ENCODE assay signal across 2 cellular contexts in genomic region chr3:43665011-43665410, GRCh38. TPM values are rescaled to one million over a fixed set of nuclear protein-coding genes. Genes with fewer than 3 reads are reported as not detected.
A peak's percentile ranks its signal among the peaks of the same experiment; 100 is the strongest.
DNase-seq lines count a peak whose midpoint lies in the region; ATAC-seq, FAIRE-seq and TF ChIP-seq lines count a peak whose summit lies in the region.
"Not testable (repeated sequence)": the region's sequence is repeated elsewhere in the genome, so short reads cannot be mapped to it uniquely, and the experiment has no call there.

No MANE protein-coding gene starts in this region.

- H3K4me1 ChIP-seq in HEK293 (ENCODE audit: control insufficient read depth, insufficient read depth, low read length); K562 (replicated peaks in 1 of 2; ENCODE audit: control insufficient read depth in 2 of 2, insufficient read depth in 2 of 2, low read length in 2 of 2): not testable (repeated sequence)

- FAIRE-seq in K562 (lab: Jason Lieb, UNC), result not testable (repeated sequence)

- H3K27me3 ChIP-seq in K562 (ENCODE audit: control insufficient read depth in 2 of 2, insufficient read depth in 2 of 2, low read length in 2 of 2), result not testable (repeated sequence)

- H3K9me1 ChIP-seq in K562 (ENCODE audit: control insufficient read depth, insufficient read depth, low read length), result not testable (repeated sequence)

- TF ChIP-seq POLR2A in K562 (conservative IDR thresholded peaks at IDR 0.05), result not testable (repeated sequence)

- not testable (repeated sequence) for H2AFZ ChIP-seq in K562 (ENCODE audit: low read depth, low read length)

- in situ Hi-C loops in K562 (cut with MboI), result not testable (repeated sequence)

- not testable (repeated sequence) for TF ChIP-seq EP300 in K562 (IDR thresholded peaks at IDR 0.05; ENCODE audit: low read length)

- H3K4me2 ChIP-seq in K562 (ENCODE audit: insufficient read depth, low read length), result not testable (repeated sequence)

- CTCF ChIA-PET in HEK293 (lab: Yijun Ruan, JAX); K562 (lab: Yijun Ruan, JAX; ENCODE audit: low intra/inter-chr PET ratio): not testable (repeated sequence)

- H3K4me3 ChIP-seq in HEK293 (ENCODE audit: low read depth, low read length); K562: not testable (repeated sequence)

- not testable (repeated sequence) for H3K36me3 ChIP-seq in HEK293 (ENCODE audit: control insufficient read depth in 2 of 2, insufficient read depth in 1 of 2, low read length in 2 of 2); K562 (ENCODE audit: control insufficient read depth, insufficient read depth, low read length)

- BruUV-seq in K562 (replicated peaks; lab: Mats Ljungman, UMichigan), result not testable (repeated sequence)

- 86% methylated on average over 3 of the region's 3 CpGs for WGBS in K562 (ENCODE audit: insufficient coverage, low coverage, missing lambda C conversion rate)

- ATAC-seq in K562, result not testable (repeated sequence)

- not testable (repeated sequence) for H3K9me3 ChIP-seq in HEK293 (ENCODE audit: control insufficient read depth, insufficient read depth, low read depth, low read length); K562 (replicated peaks; ENCODE audit: control insufficient read depth, insufficient read depth, low read depth, low read length)

- POLR2A ChIA-PET in HEK293 (lab: Yijun Ruan, JAX); K562 (lab: Yijun Ruan, JAX): not testable (repeated sequence)

- intact Hi-C loops in K562 (cut with micrococcal nuclease), result not testable (repeated sequence)

- not testable (repeated sequence) for TF ChIP-seq RAD21 in K562 (CRISPR knock-in tag; conservative IDR thresholded peaks at IDR 0.05 in 1 of 2, IDR thresholded peaks at IDR 0.05 in 1 of 2)

- DNase-seq in K562 (ENCODE audit: extremely low read depth in 1 of 4, low spot score in 3 of 4), result not testable (repeated sequence)

- H3K9ac ChIP-seq in K562 (ENCODE audit: insufficient read depth in 1 of 2, low read depth in 2 of 2, low read length in 2 of 2), result not testable (repeated sequence)

- H4K20me1 ChIP-seq in K562 (replicated peaks; ENCODE audit: control insufficient read depth, insufficient read depth, low read length), result not testable (repeated sequence)

- not testable (repeated sequence) for H3K79me2 ChIP-seq in K562 (ENCODE audit: control insufficient read depth, insufficient read depth, low read length)

- not testable (repeated sequence) for H3K27ac ChIP-seq in HEK293 (ENCODE audit: extremely low read depth, low read depth, low read length); K562 (ENCODE audit: extremely low read depth, low read depth, low read length)

- TF ChIP-seq CTCF in HEK293 (tag by site-specific recombination; IDR thresholded peaks at IDR 0.05); K562 (IDR thresholded peaks at IDR 0.05 in 2 of 3, conservative IDR thresholded peaks at IDR 0.05 in 1 of 3; ENCODE audit: insufficient read depth in 2 of 3, low read depth in 1 of 3, low read length in 3 of 3): not testable (repeated sequence)

TF ChIP-seq in HEK293, 187 proteins besides CTCF, POLR2A, EP300 and RAD21:
- TF ChIP-seq ZNF146 (tag by site-specific recombination; IDR thresholded peaks at IDR 0.05), result peak; percentile 53; the same call in 1 of the 2 replicates

TF ChIP-seq in K562, 482 proteins besides CTCF, POLR2A, EP300 and RAD21:
- TF ChIP-seq ZNF146 (CRISPR knock-in tag; IDR thresholded peaks at IDR 0.05; ENCODE audit: unreplicated experiment), result peak; percentile 95
- TF ChIP-seq CHAMP1 (IDR thresholded peaks at IDR 0.05), result peak; percentile 46; the same call in 1 of the 2 replicates
- peak; percentile 62 to 69; a peak in 3 of 4 replicates for TF ChIP-seq KDM1A (IDR thresholded peaks at IDR 0.05)
- peak; percentile 86 for TF ChIP-seq BCOR (IDR thresholded peaks at IDR 0.05)
- TF ChIP-seq RBM25 (IDR thresholded peaks at IDR 0.05; ENCODE audit: low read depth, low read length, severe bottlenecking), result peak; percentile 33
- TF ChIP-seq HDAC1 (IDR thresholded peaks at IDR 0.05), result peak in 1 of 2 experiments; percentile 75; a peak in 1 of 4 replicates

RNA-seq across cellular contexts. Expression of gene ABHD5, which starts 25.7 kb away (rescaled TPM):
- total RNA-seq in K562 (2011; cell fraction: chromatin; rRNA removed; ENCODE audit: low replicate concordance), result 63.4 and 187 TPM in 2 replicates
- 28.0 and 52.1 TPM in 2 replicates for total RNA-seq in K562 (2011; cell fraction: nucleolus; rRNA removed)
- total RNA-seq in K562 (2011; cell fraction: nucleoplasm; rRNA removed), result 79.9 and 117 TPM in 2 replicates
- total RNA-seq in K562 (2014; rRNA removed) (27.8 and 33.4 TPM in 2 replicates), K562 (2014; rRNA removed; fragmentation: Illumina TruSeq; extraction: Trizol) (58.9 and 61.4 TPM in 2 replicates), K562 (2015; rRNA removed; fragmentation: Illumina TruSeq; extraction: Trizol) (49.1 and 50.4 TPM in 2 replicates), K562 (2021) (39.9 and 40.7 TPM in 2 replicates)
- polyA plus RNA-seq in K562 (2011; rRNA removed) (53.9 and 58.8 TPM in 2 replicates), K562 (2014; fragmentation: Illumina TruSeq; extraction: Trizol) (55.0 and 61.7 TPM in 2 replicates), K562 (2014; fragmentation: Nextera tagmentation; extraction: Ambion mirVana) (10 to 100 TPM; 31.9 to 35.0 TPM), K562 (2014; rRNA removed) (37.5 and 38.1 TPM in 2 replicates)
- polyA plus RNA-seq in K562 (2011; cell fraction: cytosol; rRNA removed), result 23.6 and 36.2 TPM in 2 replicates
- polyA plus RNA-seq in K562 (2011; cell fraction: nucleus; rRNA removed), result 34.3 and 51.7 TPM in 2 replicates
- 33.9 and 40.6 TPM in 2 replicates for polyA plus RNA-seq in K562 (2012)
- polyA minus RNA-seq in K562 (2011; rRNA and poly(A)+ RNA removed), result 62.2 and 80.3 TPM in 2 replicates
- 18.8 and 25.4 TPM in 2 replicates for polyA minus RNA-seq in K562 (2011; cell fraction: cytosol; rRNA and poly(A)+ RNA removed)
- 36.4 and 64.4 TPM in 2 replicates for polyA minus RNA-seq in K562 (2011; cell fraction: nucleus; rRNA and poly(A)+ RNA removed)

RNA-seq across cellular contexts. Expression of gene ANO10, which starts 43.2 kb away (rescaled TPM):
- total RNA-seq in K562 (2011; cell fraction: chromatin; rRNA removed; ENCODE audit: low replicate concordance), result 97.9 and 159 TPM in 2 replicates
- 79.0 and 95.4 TPM in 2 replicates for total RNA-seq in K562 (2011; cell fraction: nucleolus; rRNA removed)
- total RNA-seq in K562 (2011; cell fraction: nucleoplasm; rRNA removed), result 95.5 and 111 TPM in 2 replicates
- total RNA-seq in K562 (2014; rRNA removed) (27.2 and 27.9 TPM in 2 replicates), K562 (2014; rRNA removed; fragmentation: Illumina TruSeq; extraction: Trizol) (36.3 and 42.8 TPM in 2 replicates), K562 (2015; rRNA removed; fragmentation: Illumina TruSeq; extraction: Trizol) (32.3 and 36.3 TPM in 2 replicates), K562 (2021) (41.3 and 41.7 TPM in 2 replicates)
- polyA plus RNA-seq in K562 (2011; rRNA removed) (44.9 and 46.0 TPM in 2 replicates), K562 (2014; fragmentation: Illumina TruSeq; extraction: Trizol) (33.1 and 34.8 TPM in 2 replicates), K562 (2014; fragmentation: Nextera tagmentation; extraction: Ambion mirVana) (10 to 100 TPM in 1 of 2 experiments, 1 to 10 TPM in 1; 6.4 to 14.2 TPM), K562 (2014; rRNA removed) (25.7 and 27.5 TPM in 2 replicates)
- polyA plus RNA-seq in K562 (2011; cell fraction: cytosol; rRNA removed), result 22.8 and 42.5 TPM in 2 replicates
- polyA plus RNA-seq in K562 (2011; cell fraction: nucleus; rRNA removed), result 16.3 and 23.3 TPM in 2 replicates
- polyA plus RNA-seq in K562 (2012), result 32.9 and 41.8 TPM in 2 replicates
- 71.7 and 92.2 TPM in 2 replicates for polyA minus RNA-seq in K562 (2011; rRNA and poly(A)+ RNA removed)
- 22.3 and 28.8 TPM in 2 replicates for polyA minus RNA-seq in K562 (2011; cell fraction: cytosol; rRNA and poly(A)+ RNA removed)
- polyA minus RNA-seq in K562 (2011; cell fraction: nucleus; rRNA and poly(A)+ RNA removed), result 44.7 and 71.0 TPM in 2 replicates
